17 cellular contexts compared by ENCODE assay signal in genomic region chr16:609984-610383, GRCh38. TPM values are rescaled to one million over a fixed set of nuclear protein-coding genes. Genes with fewer than 3 reads are reported as not detected.
A peak's percentile ranks its signal among the peaks of the same experiment; 100 is the strongest.
DNase-seq lines count a peak whose midpoint lies in the region; ATAC-seq and TF ChIP-seq lines count a peak whose summit lies in the region.
"Had no signal": no experiment of that assay in that cellular context is flagged by ENCODE, and none has a peak within 500 bp of the region (broad histone marks: within the 10 kb centered on the region; RNA-seq: fewer than 3 reads in every experiment).

No MANE protein-coding gene starts in this region.

- TF ChIP-seq CTCF in WERI-Rb-1 (IDR thresholded peaks at IDR 0.05; ENCODE audit: low read depth, low read length): no peak
- no peak for TF ChIP-seq CTCF in mucosa of descending colon (IDR thresholded peaks at IDR 0.05)
- no peak for TF ChIP-seq CTCF in suprapubic skin (IDR thresholded peaks at IDR 0.05)

- no peaks in the 10 kb centered on the region for H3K27me3 ChIP-seq in WERI-Rb-1 (ENCODE audit: insufficient read depth, low read depth, severe bottlenecking)
- no peaks in the 10 kb centered on the region for H3K27me3 ChIP-seq in suprapubic skin

- intact Hi-C loops in mucosa of descending colon (cut with DNase I, micrococcal nuclease): no loop called here

- no peak overlapping the region for H3K27ac Mint-ChIP-seq in T-helper 17 cell
- H3K27ac Mint-ChIP-seq: B cell; CD8-positive, alpha-beta T cell had no signal

- DNase-seq in WERI-Rb-1: no peak
- no peak for DNase-seq in mucosa of descending colon
- no peak for DNase-seq in suprapubic skin (ENCODE audit: low spot score in 2 of 2)
- no peak for DNase-seq in GM03348 (ENCODE audit: low spot score)
- no peak for DNase-seq in T-helper 17 cell
- no peak for DNase-seq in KG1 (lab: John Stamatoyannopoulos, UW)
- DNase-seq: CD8-positive, alpha-beta T cell; DND-41; GDM1; KBM-7; NCI-H1048; NCI-H2227 treated with DMSO at 0.1 percent for 48 hours; NCI-H524 treated with DMSO at 0.1 percent for 48 hours; PC-3 had no signal

- no peak for TF ChIP-seq POLR2A in suprapubic skin (IDR thresholded peaks at IDR 0.05)

- H3K27me3 Mint-ChIP-seq in T-helper 17 cell: no peaks in the 10 kb centered on the region
- H3K27me3 Mint-ChIP-seq: B cell had no signal

- H3K36me3 ChIP-seq in WERI-Rb-1: peaks cover 11% of the 10 kb centered on the region
- no peaks in the 10 kb centered on the region for H3K36me3 ChIP-seq in mucosa of descending colon (ENCODE audit: low read depth)
- H3K36me3 ChIP-seq in suprapubic skin: peaks cover 14% of the 10 kb centered on the region

- H3K4me3 Mint-ChIP-seq in T-helper 17 cell: no peak overlapping the region
- H3K4me3 Mint-ChIP-seq: B cell; CD8-positive, alpha-beta T cell had no signal

- ATAC-seq in esophagus mucosa (peak; percentile 18), mucosa of descending colon (peak; percentile 41), T-helper 17 cell (no peak)
- ATAC-seq: CD8-positive, alpha-beta T cell; PC-3 had no signal

- peaks cover 5% of the 10 kb centered on the region for H3K36me3 Mint-ChIP-seq in T-helper 17 cell (ENCODE audit: low read depth)

- WGBS in suprapubic skin: 90% methylated on average over 14 of the region's 14 CpGs

- no peak for TF ChIP-seq EP300 in suprapubic skin (IDR thresholded peaks at IDR 0.05)

- peak overlapping the region; percentile 23 for H3K27ac ChIP-seq in WERI-Rb-1
- H3K27ac ChIP-seq in suprapubic skin: peak overlapping the region; percentile 64

- peaks cover 13% of the 10 kb centered on the region for H3K4me1 Mint-ChIP-seq in T-helper 17 cell

- H3K4me1 ChIP-seq in mucosa of descending colon (ENCODE audit: low read depth) (peaks cover 11% of the 10 kb centered on the region), suprapubic skin (peaks cover 24% of the 10 kb centered on the region)

- H3K4me3 ChIP-seq in WERI-Rb-1 (ENCODE audit: low read depth, low read length): no peak overlapping the region
- H3K4me3 ChIP-seq in mucosa of descending colon: no peak overlapping the region
- no peak overlapping the region for H3K4me3 ChIP-seq in suprapubic skin

- peaks cover 5% of the 10 kb centered on the region for H3K9me3 ChIP-seq in WERI-Rb-1 (ENCODE audit: severe bottlenecking)
- no peaks in the 10 kb centered on the region for H3K9me3 ChIP-seq in mucosa of descending colon
- no peaks in the 10 kb centered on the region for H3K9me3 ChIP-seq in suprapubic skin
- no peaks in the 10 kb centered on the region for H3K9me3 ChIP-seq in T-helper 17 cell (ENCODE audit: control insufficient read depth, low read length, poor library complexity, severe bottlenecking)

RNA-seq across cellular contexts. Expression of gene RAB40C, which starts 20.1 kb away (rescaled TPM):
- total RNA-seq in esophagus mucosa (15.5 TPM), mucosa of descending colon (10 to 100 TPM; 31.2 to 51.0 (median 40.1) TPM), suprapubic skin (100 to 1,000 TPM in 3 of 4 donors, 10 to 100 TPM in 1; 77.8 to 116 (median 110) TPM), T-helper 17 cell (10 to 100 TPM; 10.6 to 11.6 TPM)

RNA-seq across cellular contexts. Expression of gene WFIKKN1, which starts 20.8 kb away (rescaled TPM):
- 0.08 TPM for total RNA-seq in esophagus mucosa
- total RNA-seq in mucosa of descending colon: 1 to 10 TPM; 1.1 to 2.2 (median 1.6) TPM
- total RNA-seq in suprapubic skin: 10 to 100 TPM in 1 of 4 donors, 1 to 10 TPM in 3; 1.2 to 12.6 (median 4.6) TPM
- total RNA-seq in T-helper 17 cell: under 1 TPM; 0.10 to 0.18 TPM
- total RNA-seq: H4 had no signal

RNA-seq across cellular contexts. Expression of gene METTL26, which starts 26.1 kb away (rescaled TPM):
- 40.2 TPM for total RNA-seq in esophagus mucosa
- 10 to 100 TPM; 40.3 to 52.4 (median 50.0) TPM for total RNA-seq in mucosa of descending colon
- total RNA-seq in suprapubic skin: 100 to 1,000 TPM in 1 of 4 donors, 10 to 100 TPM in 3; 72.2 to 138 (median 84.7) TPM
- total RNA-seq in T-helper 17 cell: 10 to 100 TPM; 39.2 to 40.4 TPM

RNA-seq across cellular contexts. Expression of gene MCRIP2, which starts 31.6 kb away (rescaled TPM):
- total RNA-seq in esophagus mucosa: 20.3 TPM
- total RNA-seq in mucosa of descending colon: 100 to 1,000 TPM in 2 of 3 donors, 10 to 100 TPM in 1; 76.3 to 116 (median 100) TPM
- total RNA-seq in suprapubic skin: 10 to 100 TPM; 10.3 to 29.8 (median 24.2) TPM
- total RNA-seq in T-helper 17 cell: 10 to 100 TPM; 15.7 to 17.1 TPM

RNA-seq across cellular contexts. Expression of gene WDR90, which starts 39.2 kb away (rescaled TPM):
- total RNA-seq in esophagus mucosa (17.9 TPM), mucosa of descending colon (10 to 100 TPM; 35.0 to 54.9 (median 50.2) TPM), suprapubic skin (10 to 100 TPM; 18.3 to 63.0 (median 32.2) TPM), T-helper 17 cell (10 to 100 TPM; 11.1 to 15.3 TPM)
